1 cellular context compared by ENCODE assay signal in the genomic region with DNA sequence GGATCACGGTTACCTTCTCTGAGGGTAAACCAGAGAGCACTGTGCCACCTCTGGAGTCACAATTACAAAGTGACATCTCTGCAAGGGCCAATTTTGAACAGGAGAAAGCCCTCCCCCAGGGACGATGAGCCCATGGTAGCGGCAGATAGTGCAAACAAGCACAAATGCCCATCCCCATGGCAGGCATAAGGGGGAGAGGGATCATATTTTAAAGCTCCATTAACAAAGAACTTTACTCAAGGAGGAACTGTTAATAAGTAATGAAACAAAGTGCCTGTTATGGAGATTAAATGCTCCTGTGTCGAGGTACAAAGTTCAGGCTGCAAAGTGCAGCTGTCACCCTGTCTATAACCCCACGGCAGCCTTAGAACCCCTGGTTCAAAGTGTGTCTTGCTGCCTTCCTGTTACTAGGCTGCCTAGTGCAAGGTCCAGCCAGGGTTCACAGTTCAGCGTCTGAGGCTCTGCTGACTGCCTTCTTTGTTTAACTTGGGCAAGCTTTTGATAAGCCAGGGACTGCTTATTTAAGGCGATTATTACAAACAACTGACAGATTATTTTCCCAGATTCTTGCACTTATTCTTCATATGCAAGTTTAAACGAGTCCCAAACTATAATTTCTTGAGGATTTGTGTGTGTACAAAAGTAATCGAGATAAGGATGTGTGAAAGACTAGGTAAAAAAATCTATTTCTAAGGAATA.
TF ChIP-seq lines count a peak whose summit lies in the region.

No MANE protein-coding gene starts in this region.

TF ChIP-seq in HepG2, 621 proteins besides CTCF, POLR2A, EP300 and RAD21 (continued from another document and continues in another):
- no peak for TF ChIP-seq FIP1L1 (IDR thresholded peaks at IDR 0.05; ENCODE audit: borderline replicate concordance, insufficient read depth, low read depth, low read length)
- TF ChIP-seq KAT8 (CRISPR knock-in tag; IDR thresholded peaks at IDR 0.05): peak; percentile 86
- TF ChIP-seq, protein P1, sequence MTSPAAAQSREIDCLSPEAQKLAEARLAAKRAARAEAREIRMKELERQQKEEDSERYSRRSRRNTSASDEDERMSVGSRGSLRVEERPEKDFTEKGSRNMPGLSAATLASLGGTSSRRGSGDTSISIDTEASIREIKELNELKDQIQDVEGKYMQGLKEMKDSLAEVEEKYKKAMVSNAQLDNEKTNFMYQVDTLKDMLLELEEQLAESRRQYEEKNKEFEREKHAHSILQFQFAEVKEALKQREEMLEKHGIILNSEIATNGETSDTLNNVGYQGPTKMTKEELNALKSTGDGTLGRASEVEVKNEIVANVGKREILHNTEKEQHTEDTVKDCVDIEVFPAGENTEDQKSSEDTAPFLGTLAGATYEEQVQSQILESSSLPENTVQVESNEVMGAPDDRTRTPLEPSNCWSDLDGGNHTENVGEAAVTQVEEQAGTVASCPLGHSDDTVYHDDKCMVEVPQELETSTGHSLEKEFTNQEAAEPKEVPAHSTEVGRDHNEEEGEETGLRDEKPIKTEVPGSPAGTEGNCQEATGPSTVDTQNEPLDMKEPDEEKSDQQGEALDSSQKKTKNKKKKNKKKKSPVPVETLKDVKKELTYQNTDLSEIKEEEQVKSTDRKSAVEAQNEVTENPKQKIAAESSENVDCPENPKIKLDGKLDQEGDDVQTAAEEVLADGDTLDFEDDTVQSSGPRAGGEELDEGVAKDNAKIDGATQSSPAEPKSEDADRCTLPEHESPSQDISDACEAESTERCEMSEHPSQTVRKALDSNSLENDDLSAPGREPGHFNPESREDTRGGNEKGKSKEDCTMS (CRISPR knock-in tag; conservative IDR thresholded peaks at IDR 0.05): no peak
- TF ChIP-seq ZNF761 (CRISPR knock-in tag; conservative IDR thresholded peaks at IDR 0.05): peak; percentile 58; the same call in 1 of the 2 replicates
- TF ChIP-seq, protein P2, sequence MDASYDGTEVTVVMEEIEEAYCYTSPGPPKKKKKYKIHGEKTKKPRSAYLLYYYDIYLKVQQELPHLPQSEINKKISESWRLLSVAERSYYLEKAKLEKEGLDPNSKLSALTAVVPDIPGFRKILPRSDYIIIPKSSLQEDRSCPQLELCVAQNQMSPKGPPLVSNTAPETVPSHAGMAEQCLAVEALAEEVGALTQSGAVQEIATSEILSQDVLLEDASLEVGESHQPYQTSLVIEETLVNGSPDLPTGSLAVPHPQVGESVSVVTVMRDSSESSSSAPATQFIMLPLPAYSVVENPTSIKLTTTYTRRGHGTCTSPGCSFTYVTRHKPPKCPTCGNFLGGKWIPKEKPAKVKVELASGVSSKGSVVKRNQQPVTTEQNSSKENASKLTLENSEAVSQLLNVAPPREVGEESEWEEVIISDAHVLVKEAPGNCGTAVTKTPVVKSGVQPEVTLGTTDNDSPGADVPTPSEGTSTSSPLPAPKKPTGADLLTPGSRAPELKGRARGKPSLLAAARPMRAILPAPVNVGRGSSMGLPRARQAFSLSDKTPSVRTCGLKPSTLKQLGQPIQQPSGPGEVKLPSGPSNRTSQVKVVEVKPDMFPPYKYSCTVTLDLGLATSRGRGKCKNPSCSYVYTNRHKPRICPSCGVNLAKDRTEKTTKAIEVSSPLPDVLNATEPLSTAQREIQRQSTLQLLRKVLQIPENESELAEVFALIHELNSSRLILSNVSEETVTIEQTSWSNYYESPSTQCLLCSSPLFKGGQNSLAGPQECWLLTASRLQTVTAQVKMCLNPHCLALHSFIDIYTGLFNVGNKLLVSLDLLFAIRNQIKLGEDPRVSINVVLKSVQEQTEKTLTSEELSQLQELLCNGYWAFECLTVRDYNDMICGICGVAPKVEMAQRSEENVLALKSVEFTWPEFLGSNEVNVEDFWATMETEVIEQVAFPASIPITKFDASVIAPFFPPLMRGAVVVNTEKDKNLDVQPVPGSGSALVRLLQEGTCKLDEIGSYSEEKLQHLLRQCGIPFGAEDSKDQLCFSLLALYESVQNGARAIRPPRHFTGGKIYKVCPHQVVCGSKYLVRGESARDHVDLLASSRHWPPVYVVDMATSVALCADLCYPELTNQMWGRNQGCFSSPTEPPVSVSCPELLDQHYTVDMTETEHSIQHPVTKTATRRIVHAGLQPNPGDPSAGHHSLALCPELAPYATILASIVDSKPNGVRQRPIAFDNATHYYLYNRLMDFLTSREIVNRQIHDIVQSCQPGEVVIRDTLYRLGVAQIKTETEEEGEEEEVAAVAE (CRISPR knock-in tag; IDR thresholded peaks at IDR 0.05; ENCODE audit: borderline replicate concordance): peak; percentile 61; the same call in 1 of the 2 replicates
- TF ChIP-seq PAX8 (CRISPR knock-in tag; IDR thresholded peaks at IDR 0.05; ENCODE audit: borderline replicate concordance): no peak
- TF ChIP-seq SAFB2 (CRISPR knock-in tag; IDR thresholded peaks at IDR 0.05; ENCODE audit: borderline replicate concordance, low read depth): peak; percentile 65; the same call in 1 of the 2 replicates
- peak; percentile 93 for TF ChIP-seq KDM3A (CRISPR knock-in tag; IDR thresholded peaks at IDR 0.05; ENCODE audit: low read depth)
- TF ChIP-seq, protein P3, sequence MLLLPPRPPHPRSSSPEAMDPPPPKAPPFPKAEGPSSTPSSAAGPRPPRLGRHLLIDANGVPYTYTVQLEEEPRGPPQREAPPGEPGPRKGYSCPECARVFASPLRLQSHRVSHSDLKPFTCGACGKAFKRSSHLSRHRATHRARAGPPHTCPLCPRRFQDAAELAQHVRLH (CRISPR knock-in tag; IDR thresholded peaks at IDR 0.05; ENCODE audit: borderline replicate concordance, low read depth): peak; percentile 92
- no peak for TF ChIP-seq ZNF296 (CRISPR knock-in tag; conservative IDR thresholded peaks at IDR 0.05)
- no peak for TF ChIP-seq ZSCAN29 (CRISPR knock-in tag; conservative IDR thresholded peaks at IDR 0.05)
- TF ChIP-seq HDAC6 (IDR thresholded peaks at IDR 0.05; ENCODE audit: low read depth, low read length): no peak
- no peak for TF ChIP-seq MAFG (CRISPR knock-in tag; IDR thresholded peaks at IDR 0.05)
- TF ChIP-seq, protein P4, sequence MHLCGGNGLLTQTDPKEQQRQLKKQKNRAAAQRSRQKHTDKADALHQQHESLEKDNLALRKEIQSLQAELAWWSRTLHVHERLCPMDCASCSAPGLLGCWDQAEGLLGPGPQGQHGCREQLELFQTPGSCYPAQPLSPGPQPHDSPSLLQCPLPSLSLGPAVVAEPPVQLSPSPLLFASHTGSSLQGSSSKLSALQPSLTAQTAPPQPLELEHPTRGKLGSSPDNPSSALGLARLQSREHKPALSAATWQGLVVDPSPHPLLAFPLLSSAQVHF (CRISPR knock-in tag; IDR thresholded peaks at IDR 0.05): no peak
- TF ChIP-seq KMT2B (CRISPR knock-in tag; IDR thresholded peaks at IDR 0.05): peak; percentile 56; the same call in 1 of the 2 replicates
- TF ChIP-seq, protein P5, sequence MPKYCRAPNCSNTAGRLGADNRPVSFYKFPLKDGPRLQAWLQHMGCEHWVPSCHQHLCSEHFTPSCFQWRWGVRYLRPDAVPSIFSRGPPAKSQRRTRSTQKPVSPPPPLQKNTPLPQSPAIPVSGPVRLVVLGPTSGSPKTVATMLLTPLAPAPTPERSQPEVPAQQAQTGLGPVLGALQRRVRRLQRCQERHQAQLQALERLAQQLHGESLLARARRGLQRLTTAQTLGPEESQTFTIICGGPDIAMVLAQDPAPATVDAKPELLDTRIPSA (CRISPR knock-in tag; IDR thresholded peaks at IDR 0.05; ENCODE audit: borderline replicate concordance): no peak
- no peak for TF ChIP-seq PHB2 (IDR thresholded peaks at IDR 0.05; ENCODE audit: partially characterized antibody)
- TF ChIP-seq, protein P6, sequence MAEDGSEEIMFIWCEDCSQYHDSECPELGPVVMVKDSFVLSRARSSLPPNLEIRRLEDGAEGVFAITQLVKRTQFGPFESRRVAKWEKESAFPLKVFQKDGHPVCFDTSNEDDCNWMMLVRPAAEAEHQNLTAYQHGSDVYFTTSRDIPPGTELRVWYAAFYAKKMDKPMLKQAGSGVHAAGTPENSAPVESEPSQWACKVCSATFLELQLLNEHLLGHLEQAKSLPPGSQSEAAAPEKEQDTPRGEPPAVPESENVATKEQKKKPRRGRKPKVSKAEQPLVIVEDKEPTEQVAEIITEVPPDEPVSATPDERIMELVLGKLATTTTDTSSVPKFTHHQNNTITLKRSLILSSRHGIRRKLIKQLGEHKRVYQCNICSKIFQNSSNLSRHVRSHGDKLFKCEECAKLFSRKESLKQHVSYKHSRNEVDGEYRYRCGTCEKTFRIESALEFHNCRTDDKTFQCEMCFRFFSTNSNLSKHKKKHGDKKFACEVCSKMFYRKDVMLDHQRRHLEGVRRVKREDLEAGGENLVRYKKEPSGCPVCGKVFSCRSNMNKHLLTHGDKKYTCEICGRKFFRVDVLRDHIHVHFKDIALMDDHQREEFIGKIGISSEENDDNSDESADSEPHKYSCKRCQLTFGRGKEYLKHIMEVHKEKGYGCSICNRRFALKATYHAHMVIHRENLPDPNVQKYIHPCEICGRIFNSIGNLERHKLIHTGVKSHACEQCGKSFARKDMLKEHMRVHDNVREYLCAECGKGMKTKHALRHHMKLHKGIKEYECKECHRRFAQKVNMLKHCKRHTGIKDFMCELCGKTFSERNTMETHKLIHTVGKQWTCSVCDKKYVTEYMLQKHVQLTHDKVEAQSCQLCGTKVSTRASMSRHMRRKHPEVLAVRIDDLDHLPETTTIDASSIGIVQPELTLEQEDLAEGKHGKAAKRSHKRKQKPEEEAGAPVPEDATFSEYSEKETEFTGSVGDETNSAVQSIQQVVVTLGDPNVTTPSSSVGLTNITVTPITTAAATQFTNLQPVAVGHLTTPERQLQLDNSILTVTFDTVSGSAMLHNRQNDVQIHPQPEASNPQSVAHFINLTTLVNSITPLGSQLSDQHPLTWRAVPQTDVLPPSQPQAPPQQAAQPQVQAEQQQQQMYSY (CRISPR knock-in tag; IDR thresholded peaks at IDR 0.05): no peak; the same call in 1 of the 2 replicates
- TF ChIP-seq, protein P7, sequence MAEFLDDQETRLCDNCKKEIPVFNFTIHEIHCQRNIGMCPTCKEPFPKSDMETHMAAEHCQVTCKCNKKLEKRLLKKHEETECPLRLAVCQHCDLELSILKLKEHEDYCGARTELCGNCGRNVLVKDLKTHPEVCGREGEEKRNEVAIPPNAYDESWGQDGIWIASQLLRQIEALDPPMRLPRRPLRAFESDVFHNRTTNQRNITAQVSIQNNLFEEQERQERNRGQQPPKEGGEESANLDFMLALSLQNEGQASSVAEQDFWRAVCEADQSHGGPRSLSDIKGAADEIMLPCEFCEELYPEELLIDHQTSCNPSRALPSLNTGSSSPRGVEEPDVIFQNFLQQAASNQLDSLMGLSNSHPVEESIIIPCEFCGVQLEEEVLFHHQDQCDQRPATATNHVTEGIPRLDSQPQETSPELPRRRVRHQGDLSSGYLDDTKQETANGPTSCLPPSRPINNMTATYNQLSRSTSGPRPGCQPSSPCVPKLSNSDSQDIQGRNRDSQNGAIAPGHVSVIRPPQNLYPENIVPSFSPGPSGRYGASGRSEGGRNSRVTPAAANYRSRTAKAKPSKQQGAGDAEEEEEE (CRISPR knock-in tag; IDR thresholded peaks at IDR 0.05; ENCODE audit: borderline replicate concordance): no peak
- peak; percentile 50; the same call in 1 of the 2 replicates for TF ChIP-seq ZNF747 (CRISPR knock-in tag; IDR thresholded peaks at IDR 0.05; ENCODE audit: borderline replicate concordance)
- TF ChIP-seq, protein P8, sequence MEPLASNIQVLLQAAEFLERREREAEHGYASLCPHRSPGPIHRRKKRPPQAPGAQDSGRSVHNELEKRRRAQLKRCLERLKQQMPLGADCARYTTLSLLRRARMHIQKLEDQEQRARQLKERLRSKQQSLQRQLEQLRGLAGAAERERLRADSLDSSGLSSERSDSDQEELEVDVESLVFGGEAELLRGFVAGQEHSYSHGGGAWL (CRISPR knock-in tag; IDR thresholded peaks at IDR 0.05): 0 out of 2 replicates have a peak, but pooled peaks have one; percentile 25
- TF ChIP-seq ZSCAN12 (CRISPR knock-in tag; IDR thresholded peaks at IDR 0.05): no peak
- no peak for TF ChIP-seq ZFP62 (CRISPR knock-in tag; IDR thresholded peaks at IDR 0.05)
- TF ChIP-seq RXRB (CRISPR knock-in tag; IDR thresholded peaks at IDR 0.05; ENCODE audit: borderline replicate concordance): peak; percentile 99
- TF ChIP-seq ZNF547 (CRISPR knock-in tag; IDR thresholded peaks at IDR 0.05): peak; percentile 74; the same call in 1 of the 2 replicates
- no peak for TF ChIP-seq PRPF4 (IDR thresholded peaks at IDR 0.05; ENCODE audit: low read depth, low read length, poor library complexity, severe bottlenecking)
- no peak for TF ChIP-seq ZFAT (CRISPR knock-in tag; conservative IDR thresholded peaks at IDR 0.05)
- TF ChIP-seq KLF11 (CRISPR knock-in tag; IDR thresholded peaks at IDR 0.05): peak; percentile 29; the same call in 1 of the 2 replicates
- TF ChIP-seq CC2D1A (CRISPR knock-in tag; IDR thresholded peaks at IDR 0.05): no peak
- peak; percentile 89 for TF ChIP-seq ZNF644 (CRISPR knock-in tag; IDR thresholded peaks at IDR 0.05; ENCODE audit: low read depth)
- no peak for TF ChIP-seq CBX2 (IDR thresholded peaks at IDR 0.05; ENCODE audit: low read depth, low read length)
- no peak for TF ChIP-seq CBX2 (CRISPR knock-in tag; IDR thresholded peaks at IDR 0.05; ENCODE audit: low read depth)
- TF ChIP-seq RBM39 (IDR thresholded peaks at IDR 0.05; ENCODE audit: low read depth, low read length, poor library complexity, severe bottlenecking): no peak
- TF ChIP-seq ZNF501 (CRISPR knock-in tag; IDR thresholded peaks at IDR 0.05): peak; percentile 81
- peak; percentile 100 for TF ChIP-seq HNF4A (CRISPR knock-in tag; IDR thresholded peaks at IDR 0.05)
- no peak for TF ChIP-seq ZNF17 (CRISPR knock-in tag; IDR thresholded peaks at IDR 0.05)
- TF ChIP-seq CENPT (CRISPR knock-in tag; IDR thresholded peaks at IDR 0.05; ENCODE audit: low read depth): no peak
- no peak for TF ChIP-seq ZNF775 (CRISPR knock-in tag; IDR thresholded peaks at IDR 0.05; ENCODE audit: borderline replicate concordance)
- TF ChIP-seq, protein P9, sequence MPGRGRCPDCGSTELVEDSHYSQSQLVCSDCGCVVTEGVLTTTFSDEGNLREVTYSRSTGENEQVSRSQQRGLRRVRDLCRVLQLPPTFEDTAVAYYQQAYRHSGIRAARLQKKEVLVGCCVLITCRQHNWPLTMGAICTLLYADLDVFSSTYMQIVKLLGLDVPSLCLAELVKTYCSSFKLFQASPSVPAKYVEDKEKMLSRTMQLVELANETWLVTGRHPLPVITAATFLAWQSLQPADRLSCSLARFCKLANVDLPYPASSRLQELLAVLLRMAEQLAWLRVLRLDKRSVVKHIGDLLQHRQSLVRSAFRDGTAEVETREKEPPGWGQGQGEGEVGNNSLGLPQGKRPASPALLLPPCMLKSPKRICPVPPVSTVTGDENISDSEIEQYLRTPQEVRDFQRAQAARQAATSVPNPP (CRISPR knock-in tag; IDR thresholded peaks at IDR 0.05): peak; percentile 90
- no peak for TF ChIP-seq ZNF207 (IDR thresholded peaks at IDR 0.05; ENCODE audit: borderline replicate concordance)
- TF ChIP-seq SYNCRIP (IDR thresholded peaks at IDR 0.05; ENCODE audit: insufficient read depth, low read depth, low read length): no peak
- TF ChIP-seq STAG1 (CRISPR knock-in tag; IDR thresholded peaks at IDR 0.05): peak; percentile 56
- TF ChIP-seq, protein P10, sequence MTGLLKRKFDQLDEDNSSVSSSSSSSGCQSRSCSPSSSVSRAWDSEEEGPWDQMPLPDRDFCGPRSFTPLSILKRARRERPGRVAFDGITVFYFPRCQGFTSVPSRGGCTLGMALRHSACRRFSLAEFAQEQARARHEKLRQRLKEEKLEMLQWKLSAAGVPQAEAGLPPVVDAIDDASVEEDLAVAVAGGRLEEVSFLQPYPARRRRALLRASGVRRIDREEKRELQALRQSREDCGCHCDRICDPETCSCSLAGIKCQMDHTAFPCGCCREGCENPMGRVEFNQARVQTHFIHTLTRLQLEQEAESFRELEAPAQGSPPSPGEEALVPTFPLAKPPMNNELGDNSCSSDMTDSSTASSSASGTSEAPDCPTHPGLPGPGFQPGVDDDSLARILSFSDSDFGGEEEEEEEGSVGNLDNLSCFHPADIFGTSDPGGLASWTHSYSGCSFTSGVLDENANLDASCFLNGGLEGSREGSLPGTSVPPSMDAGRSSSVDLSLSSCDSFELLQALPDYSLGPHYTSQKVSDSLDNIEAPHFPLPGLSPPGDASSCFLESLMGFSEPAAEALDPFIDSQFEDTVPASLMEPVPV (CRISPR knock-in tag; IDR thresholded peaks at IDR 0.05): no peak
- TF ChIP-seq ZNF432 (CRISPR knock-in tag; IDR thresholded peaks at IDR 0.05; ENCODE audit: borderline replicate concordance): no peak
